In genomic region chr19:2117215-2117960, GRCh38 we compare ENCODE assay signal across 2 cellular contexts.
TF ChIP-seq lines count a peak whose summit lies in the region.

No MANE protein-coding gene starts in this region.

TF ChIP-seq in GM12878, 131 proteins besides CTCF, POLR2A, EP300 and RAD21:
- TF ChIP-seq IRF4 (IDR thresholded peaks at IDR 0.05; ENCODE audit: low read depth, low read length) (no peak), HDGF (IDR thresholded peaks at IDR 0.05) (no peak), IRF5 (IDR thresholded peaks at IDR 0.05; ENCODE audit: borderline replicate concordance) (no peak), CHD2 (IDR thresholded peaks at IDR 0.05; ENCODE audit: borderline replicate concordance, low read depth, low read length) (no peak), SMAD5 (IDR thresholded peaks at IDR 0.05; ENCODE audit: low read depth) (no peak), PKNOX1 (IDR thresholded peaks at IDR 0.05) (no peak), TCF7 (IDR thresholded peaks at IDR 0.05; ENCODE audit: borderline replicate concordance) (no peak), HDAC2 (IDR thresholded peaks at IDR 0.05) (no peak), CBFB (IDR thresholded peaks at IDR 0.05; ENCODE audit: low read depth) (no peak), KLF5 (IDR thresholded peaks at IDR 0.05; ENCODE audit: partially characterized antibody) (no peak), SMARCA5 (IDR thresholded peaks at IDR 0.05) (no peak), RB1 (IDR thresholded peaks at IDR 0.05; ENCODE audit: borderline replicate concordance) (no peak), MTA2 (IDR thresholded peaks at IDR 0.05; ENCODE audit: low read depth) (no peak), NFIC (IDR thresholded peaks at IDR 0.05; ENCODE audit: low read depth, low read length) (no peak), CREB1 (IDR thresholded peaks at IDR 0.05; ENCODE audit: low read depth) (no peak)
- TF ChIP-seq, protein P1, sequence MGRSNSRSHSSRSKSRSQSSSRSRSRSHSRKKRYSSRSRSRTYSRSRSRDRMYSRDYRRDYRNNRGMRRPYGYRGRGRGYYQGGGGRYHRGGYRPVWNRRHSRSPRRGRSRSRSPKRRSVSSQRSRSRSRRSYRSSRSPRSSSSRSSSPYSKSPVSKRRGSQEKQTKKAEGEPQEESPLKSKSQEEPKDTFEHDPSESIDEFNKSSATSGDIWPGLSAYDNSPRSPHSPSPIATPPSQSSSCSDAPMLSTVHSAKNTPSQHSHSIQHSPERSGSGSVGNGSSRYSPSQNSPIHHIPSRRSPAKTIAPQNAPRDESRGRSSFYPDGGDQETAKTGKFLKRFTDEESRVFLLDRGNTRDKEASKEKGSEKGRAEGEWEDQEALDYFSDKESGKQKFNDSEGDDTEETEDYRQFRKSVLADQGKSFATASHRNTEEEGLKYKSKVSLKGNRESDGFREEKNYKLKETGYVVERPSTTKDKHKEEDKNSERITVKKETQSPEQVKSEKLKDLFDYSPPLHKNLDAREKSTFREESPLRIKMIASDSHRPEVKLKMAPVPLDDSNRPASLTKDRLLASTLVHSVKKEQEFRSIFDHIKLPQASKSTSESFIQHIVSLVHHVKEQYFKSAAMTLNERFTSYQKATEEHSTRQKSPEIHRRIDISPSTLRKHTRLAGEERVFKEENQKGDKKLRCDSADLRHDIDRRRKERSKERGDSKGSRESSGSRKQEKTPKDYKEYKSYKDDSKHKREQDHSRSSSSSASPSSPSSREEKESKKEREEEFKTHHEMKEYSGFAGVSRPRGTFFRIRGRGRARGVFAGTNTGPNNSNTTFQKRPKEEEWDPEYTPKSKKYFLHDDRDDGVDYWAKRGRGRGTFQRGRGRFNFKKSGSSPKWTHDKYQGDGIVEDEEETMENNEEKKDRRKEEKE (IDR thresholded peaks at IDR 0.05) = no peak

TF ChIP-seq in H1, 55 proteins besides CTCF, POLR2A, EP300 and RAD21:
- TF ChIP-seq EZH2 (IDR thresholded peaks at IDR 0.05; ENCODE audit: low read depth, low read length, severe bottlenecking) = no peak
- no peak for TF ChIP-seq BCL11A (IDR thresholded peaks at IDR 0.05; ENCODE audit: low read depth in 2 of 2, low read length in 2 of 2)
- TF ChIP-seq TEAD4 (IDR thresholded peaks at IDR 0.05; ENCODE audit: low read depth, low read length) = no peak
- TF ChIP-seq SUZ12 (IDR thresholded peaks at IDR 0.05; ENCODE audit: low read length) = no peak
- no peak for TF ChIP-seq NANOG (IDR thresholded peaks at IDR 0.05; ENCODE audit: insufficient read depth, low read depth, low read length, poor library complexity, severe bottlenecking)
- TF ChIP-seq CEBPB (IDR thresholded peaks at IDR 0.05; ENCODE audit: low read depth, low read length) = no peak
